In genomic region chr2:118830886-118831285, GRCh38 we compare ENCODE assay signal across 21 cellular contexts. TPM values are rescaled to one million over a fixed set of nuclear protein-coding genes. Genes with fewer than 3 reads are reported as not detected.
"Had no signal": no experiment of that assay in that cellular context is flagged by ENCODE, and none has a peak within 500 bp of the region (broad histone marks: within the 10 kb centered on the region; RNA-seq: fewer than 3 reads in every experiment).

No MANE protein-coding gene starts in this region.

- H3K36me3 ChIP-seq: ascending aorta, Peyer's patch, SJCRH30 had no signal

- H3K9me3 ChIP-seq: ascending aorta, Peyer's patch, SJCRH30 had no signal

- H3K27ac ChIP-seq: ascending aorta, Peyer's patch, RWPE1, SJCRH30 had no signal

- ATAC-seq: activated T-cell treated with anti-CD3 and anti-CD28 coated beads, Interleukin-2, amount 50 U/mL, for 72 hours; SK-N-SH treated with all-trans-retinoic acid at 6 μM for 48 hours; WTC11 had no signal

- H3K4me3 ChIP-seq: ascending aorta, Peyer's patch, SJCRH30 had no signal

- H3K4me1 ChIP-seq: SJCRH30 had no signal

- DNase-seq: activated CD4-positive, alpha-beta memory T cell treated with anti-CD3 and anti-CD28 coated beads for 36 hours; activated CD4-positive, alpha-beta T cell treated with anti-CD3 and anti-CD28 coated beads, Interleukin-2, amount 10 ng/mL, durations not matched to agents 24 days and 14 days; activated CD4-positive, CD25-positive, alpha-beta regulatory T cell treated with anti-CD3 and anti-CD28 coated beads, Interleukin-2, amount 50 U/mL, for 72 hours; activated T-cell treated with anti-CD3 and anti-CD28 coated beads, Interleukin-2, amount 50 U/mL, for 72 hours; amniotic stem cell; Karpas-422; NCI-H1105 treated with DMSO at 0.1 percent for 48 hours; NCI-H1436 treated with DMSO at 0.1 percent for 48 hours; NCI-H187; NCI-H2081; NCI-H510A treated with DMSO at 0.1 percent for 48 hours; Peyer's patch; Right ventricle myocardium superior; SJCRH30; SW 1271 had no signal

RNA-seq across cellular contexts. Expression of gene EN1, which starts 16.6 kb away (rescaled TPM):
- total RNA-seq: activated CD4-positive, alpha-beta memory T cell treated with anti-CD3 and anti-CD28 coated beads for 36 hours; activated CD4-positive, alpha-beta T cell treated with anti-CD3 and anti-CD28 coated beads, Interleukin-2, amount 10 ng/mL, durations not matched to agents 24 days and 14 days; activated CD8-positive, alpha-beta memory T cell treated with anti-CD3 and anti-CD28 coated beads for 36 hours; activated T-cell treated with anti-CD3 and anti-CD28 coated beads, Interleukin-2, amount 50 U/mL, for 72 hours; activated T-helper 2 cell treated with anti-CD3 and anti-CD28 coated beads, Interferon-gamma antibody, Interleukin-2, Interleukin-4, amounts not matched to agents 10 μg/mL and 5 μg/mL and 100 μg/mL, durations not matched to agents 14 hours and 24 hours and 36 hours; ascending aorta; Peyer's patch; Right ventricle myocardium superior; SJCRH30; WTC11 had no signal
